ENCODE assay signal across 1 cellular context in genomic region chr15:90994417-90995311, GRCh38.
TF ChIP-seq lines count a peak whose summit lies in the region.

TSS of gene PRC1 (minus strand) at chr15:90994535. CDS start at chr15:90994417, 118 bp downstream.

TF ChIP-seq in HepG2, 621 proteins besides CTCF, POLR2A, EP300 and RAD21 (continued from another document and continues in another):
- no peak for TF ChIP-seq ZBTB40 (IDR thresholded peaks at IDR 0.05)
- TF ChIP-seq ZBTB40 (CRISPR knock-in tag; IDR thresholded peaks at IDR 0.05) = peak; percentile 29; the same call in 1 of the 2 replicates
- TF ChIP-seq KAT7 (CRISPR knock-in tag; IDR thresholded peaks at IDR 0.05; ENCODE audit: borderline replicate concordance) = peak; percentile 67; the same call in 1 of the 2 replicates
- TF ChIP-seq ZNF430 (CRISPR knock-in tag; IDR thresholded peaks at IDR 0.05) = no peak
- peak; percentile 84 for TF ChIP-seq ZNF501 (CRISPR knock-in tag; IDR thresholded peaks at IDR 0.05)
- TF ChIP-seq ZNF274 (CRISPR knock-in tag; IDR thresholded peaks at IDR 0.05) = 0 out of 2 replicates have a peak, but pooled peaks have one; percentile 56
- TF ChIP-seq SP1 (IDR thresholded peaks at IDR 0.05) = no peak
- TF ChIP-seq SP1 (CRISPR knock-in tag; IDR thresholded peaks at IDR 0.05) = peak; percentile 78; the same call in 1 of the 2 replicates
- no peak for TF ChIP-seq ZNF678 (CRISPR knock-in tag; IDR thresholded peaks at IDR 0.05)
- no peak; the same call in 1 of the 2 replicates for TF ChIP-seq AHR (CRISPR knock-in tag; IDR thresholded peaks at IDR 0.05)
- TF ChIP-seq ZSCAN25 (CRISPR knock-in tag; IDR thresholded peaks at IDR 0.05) = no peak
- TF ChIP-seq ZHX1 (CRISPR knock-in tag; IDR thresholded peaks at IDR 0.05; ENCODE audit: low read depth) = peak; percentile 80; the same call in 1 of the 2 replicates
- TF ChIP-seq SMAD9 (CRISPR knock-in tag; IDR thresholded peaks at IDR 0.05) = no peak
- TF ChIP-seq CSRNP1 (CRISPR knock-in tag; IDR thresholded peaks at IDR 0.05) = peak; percentile 93; the same call in 1 of the 2 replicates
- TF ChIP-seq ZNF567 (CRISPR knock-in tag; IDR thresholded peaks at IDR 0.05; ENCODE audit: borderline replicate concordance) = no peak; the same call in 1 of the 2 replicates
- TF ChIP-seq RARG (CRISPR knock-in tag; IDR thresholded peaks at IDR 0.05; ENCODE audit: low read depth) = no peak
- TF ChIP-seq, protein P1, sequence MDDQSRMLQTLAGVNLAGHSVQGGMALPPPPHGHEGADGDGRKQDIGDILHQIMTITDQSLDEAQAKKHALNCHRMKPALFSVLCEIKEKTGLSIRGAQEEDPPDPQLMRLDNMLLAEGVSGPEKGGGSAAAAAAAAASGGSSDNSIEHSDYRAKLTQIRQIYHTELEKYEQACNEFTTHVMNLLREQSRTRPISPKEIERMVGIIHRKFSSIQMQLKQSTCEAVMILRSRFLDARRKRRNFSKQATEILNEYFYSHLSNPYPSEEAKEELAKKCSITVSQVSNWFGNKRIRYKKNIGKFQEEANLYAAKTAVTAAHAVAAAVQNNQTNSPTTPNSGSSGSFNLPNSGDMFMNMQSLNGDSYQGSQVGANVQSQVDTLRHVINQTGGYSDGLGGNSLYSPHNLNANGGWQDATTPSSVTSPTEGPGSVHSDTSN (CRISPR knock-in tag; IDR thresholded peaks at IDR 0.05; ENCODE audit: borderline replicate concordance) = no peak; the same call in none of the 2 replicates
- no peak for TF ChIP-seq ZSCAN22 (CRISPR knock-in tag; IDR thresholded peaks at IDR 0.05)
- TF ChIP-seq ZBTB20 (CRISPR knock-in tag; IDR thresholded peaks at IDR 0.05; ENCODE audit: borderline replicate concordance, low read depth) = no peak
- TF ChIP-seq ZSCAN21 (CRISPR knock-in tag; IDR thresholded peaks at IDR 0.05; ENCODE audit: borderline replicate concordance) = peak; percentile 70; the same call in 1 of the 2 replicates
- TF ChIP-seq, protein P2, sequence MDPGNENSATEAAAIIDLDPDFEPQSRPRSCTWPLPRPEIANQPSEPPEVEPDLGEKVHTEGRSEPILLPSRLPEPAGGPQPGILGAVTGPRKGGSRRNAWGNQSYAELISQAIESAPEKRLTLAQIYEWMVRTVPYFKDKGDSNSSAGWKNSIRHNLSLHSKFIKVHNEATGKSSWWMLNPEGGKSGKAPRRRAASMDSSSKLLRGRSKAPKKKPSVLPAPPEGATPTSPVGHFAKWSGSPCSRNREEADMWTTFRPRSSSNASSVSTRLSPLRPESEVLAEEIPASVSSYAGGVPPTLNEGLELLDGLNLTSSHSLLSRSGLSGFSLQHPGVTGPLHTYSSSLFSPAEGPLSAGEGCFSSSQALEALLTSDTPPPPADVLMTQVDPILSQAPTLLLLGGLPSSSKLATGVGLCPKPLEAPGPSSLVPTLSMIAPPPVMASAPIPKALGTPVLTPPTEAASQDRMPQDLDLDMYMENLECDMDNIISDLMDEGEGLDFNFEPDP (CRISPR knock-in tag; conservative IDR thresholded peaks at IDR 0.05) = no peak
- no peak for TF ChIP-seq GPBP1L1 (CRISPR knock-in tag; IDR thresholded peaks at IDR 0.05)
- no peak for TF ChIP-seq ZFP36 (IDR thresholded peaks at IDR 0.05; ENCODE audit: borderline replicate concordance, low read depth, low read length, partially characterized antibody)
- no peak for TF ChIP-seq ATF5 (CRISPR knock-in tag; IDR thresholded peaks at IDR 0.05; ENCODE audit: low read depth)
- TF ChIP-seq ZFP90 (CRISPR knock-in tag; IDR thresholded peaks at IDR 0.05; ENCODE audit: borderline replicate concordance) = 0 out of 2 replicates have a peak, but pooled peaks have one; percentile 48
- TF ChIP-seq NR3C1 (CRISPR knock-in tag; IDR thresholded peaks at IDR 0.05) = no peak
- TF ChIP-seq FOSL2 (CRISPR knock-in tag; IDR thresholded peaks at IDR 0.05) = peak; percentile 63
- TF ChIP-seq, protein P3, sequence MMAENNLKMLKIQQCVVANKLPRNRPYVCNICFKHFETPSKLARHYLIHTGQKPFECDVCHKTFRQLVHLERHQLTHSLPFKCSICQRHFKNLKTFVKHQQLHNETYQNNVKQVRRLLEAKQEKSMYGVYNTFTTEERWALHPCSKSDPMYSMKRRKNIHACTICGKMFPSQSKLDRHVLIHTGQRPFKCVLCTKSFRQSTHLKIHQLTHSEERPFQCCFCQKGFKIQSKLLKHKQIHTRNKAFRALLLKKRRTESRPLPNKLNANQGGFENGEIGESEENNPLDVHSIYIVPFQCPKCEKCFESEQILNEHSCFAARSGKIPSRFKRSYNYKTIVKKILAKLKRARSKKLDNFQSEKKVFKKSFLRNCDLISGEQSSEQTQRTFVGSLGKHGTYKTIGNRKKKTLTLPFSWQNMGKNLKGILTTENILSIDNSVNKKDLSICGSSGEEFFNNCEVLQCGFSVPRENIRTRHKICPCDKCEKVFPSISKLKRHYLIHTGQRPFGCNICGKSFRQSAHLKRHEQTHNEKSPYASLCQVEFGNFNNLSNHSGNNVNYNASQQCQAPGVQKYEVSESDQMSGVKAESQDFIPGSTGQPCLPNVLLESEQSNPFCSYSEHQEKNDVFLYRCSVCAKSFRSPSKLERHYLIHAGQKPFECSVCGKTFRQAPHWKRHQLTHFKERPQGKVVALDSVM (CRISPR knock-in tag; IDR thresholded peaks at IDR 0.05) = no peak
- TF ChIP-seq CBX2 (IDR thresholded peaks at IDR 0.05; ENCODE audit: low read depth, low read length) = no peak
- no peak for TF ChIP-seq CBX2 (CRISPR knock-in tag; IDR thresholded peaks at IDR 0.05; ENCODE audit: low read depth)
- no peak for TF ChIP-seq ZNF879 (CRISPR knock-in tag; IDR thresholded peaks at IDR 0.05)
